Comparison of ENCODE assay signal across 11 cellular contexts in the genomic region with DNA sequence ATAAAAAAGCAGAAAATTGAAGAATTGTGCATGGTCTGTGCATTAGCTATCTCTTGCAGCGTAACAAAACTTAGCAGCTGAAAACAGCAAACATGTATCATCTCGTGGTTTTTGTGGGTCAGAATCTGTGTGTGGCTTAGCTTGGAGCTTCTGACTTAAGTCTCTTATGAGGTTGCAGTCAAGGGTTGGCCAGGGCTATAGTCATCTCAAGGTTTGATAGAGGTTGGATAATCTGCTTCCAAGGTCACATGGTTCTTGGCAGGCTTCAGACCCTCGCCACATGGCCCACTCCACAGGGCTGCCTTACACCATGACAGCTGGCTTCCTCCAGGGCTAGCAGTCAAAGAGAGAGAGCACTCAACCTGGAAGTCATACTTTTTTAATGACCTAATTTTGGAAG. TPM values are rescaled to one million over a fixed set of nuclear protein-coding genes. Genes with fewer than 3 reads are reported as not detected.
DNase-seq lines count a peak whose midpoint lies in the region; ATAC-seq and TF ChIP-seq lines count a peak whose summit lies in the region.
"Had no signal": no experiment of that assay in that cellular context is flagged by ENCODE, and none has a peak within 500 bp of the region (broad histone marks: within the 10 kb centered on the region; RNA-seq: fewer than 3 reads in every experiment).

No MANE protein-coding gene starts in this region.

- H3K9me3 Mint-ChIP-seq in central memory CD8-positive, alpha-beta T cell: no peaks in the 10 kb centered on the region
- H3K9me3 Mint-ChIP-seq in stimulated activated naive CD8-positive, alpha-beta T cell treated with anti-CD3 and anti-CD28 coated beads, Interleukin-15, amount 100 ng/mL, for 72 hours: no peaks in the 10 kb centered on the region

- ATAC-seq in left cardiac atrium (no peak), HG02973 (IDR thresholded peaks at IDR 0.05; ENCODE audit: unreplicated experiment) (no peak)
- no peak for ATAC-seq in central memory CD8-positive, alpha-beta T cell (replicated peaks; ENCODE audit: extremely low read depth, poor library complexity, severe bottlenecking)
- peak; percentile 98 for ATAC-seq in stimulated activated naive CD8-positive, alpha-beta T cell treated with anti-CD3 and anti-CD28 coated beads, Interleukin-15, amount 100 ng/mL, for 72 hours

- H3K4me3 ChIP-seq in left ventricle myocardium inferior: no peak overlapping the region
- H3K4me3 ChIP-seq: sigmoid colon had no signal

- no peaks in the 10 kb centered on the region for H3K27me3 Mint-ChIP-seq in central memory CD8-positive, alpha-beta T cell
- no peaks in the 10 kb centered on the region for H3K27me3 Mint-ChIP-seq in stimulated activated naive CD8-positive, alpha-beta T cell treated with anti-CD3 and anti-CD28 coated beads, Interleukin-15, amount 100 ng/mL, for 72 hours

- H3K36me3 ChIP-seq in left ventricle myocardium inferior: no peaks in the 10 kb centered on the region
- H3K36me3 ChIP-seq: sigmoid colon had no signal

- no peak overlapping the region for H3K4me3 Mint-ChIP-seq in central memory CD8-positive, alpha-beta T cell
- H3K4me3 Mint-ChIP-seq in stimulated activated naive CD8-positive, alpha-beta T cell treated with anti-CD3 and anti-CD28 coated beads, Interleukin-15, amount 100 ng/mL, for 72 hours: no peak overlapping the region

- H3K27ac Mint-ChIP-seq in central memory CD8-positive, alpha-beta T cell (ENCODE audit: low read depth): peak overlapping the region; percentile 22
- peak overlapping the region in 1 of 2 donors; percentile 68 for H3K27ac Mint-ChIP-seq in stimulated activated naive CD8-positive, alpha-beta T cell treated with anti-CD3 and anti-CD28 coated beads, Interleukin-15, amount 100 ng/mL, for 72 hours

- DNase-seq in left ventricle myocardium inferior: no peak
- no peak for DNase-seq in left cardiac atrium
- peak; percentile 7 for DNase-seq in NCI-H69 (lab: John Stamatoyannopoulos, UW)
- DNase-seq in central memory CD8-positive, alpha-beta T cell (ENCODE audit: low spot score in 2 of 2): no peak
- DNase-seq in stimulated activated naive CD8-positive, alpha-beta T cell treated with anti-CD3 and anti-CD28 coated beads, Interleukin-15, amount 100 ng/mL, for 72 hours: peak; percentile 18 to 46
- DNase-seq in SIG-M5 treated with dmso at 0.1 percent for 504 hours (lab: John Stamatoyannopoulos, UW; ENCODE audit: unreplicated experiment): no peak
- no peak for DNase-seq in NCI-H2081 (lab: John Stamatoyannopoulos, UW)
- DNase-seq: activated effector memory CD4-positive, alpha-beta T cell treated with anti-CD3 and anti-CD28 coated beads, Interleukin-2, amount 50 U/mL, for 16 hours; islet precursor cell; sigmoid colon had no signal

- H3K4me1 ChIP-seq in left ventricle myocardium inferior: peaks cover 25% of the 10 kb centered on the region

- no peaks in the 10 kb centered on the region for H3K27me3 ChIP-seq in left ventricle myocardium inferior (ENCODE audit: low read depth)
- H3K27me3 ChIP-seq: sigmoid colon had no signal

- H3K4me1 Mint-ChIP-seq in central memory CD8-positive, alpha-beta T cell: peaks cover 43% of the 10 kb centered on the region
- peaks cover 51% of the 10 kb centered on the region for H3K4me1 Mint-ChIP-seq in stimulated activated naive CD8-positive, alpha-beta T cell treated with anti-CD3 and anti-CD28 coated beads, Interleukin-15, amount 100 ng/mL, for 72 hours

- H3K36me3 Mint-ChIP-seq in central memory CD8-positive, alpha-beta T cell (ENCODE audit: insufficient read depth): peaks cover 4% of the 10 kb centered on the region

- intact Hi-C loops in left ventricle myocardium inferior (cut with micrococcal nuclease): no loop called here
- intact Hi-C loops in left cardiac atrium (cut with DNase I): loop anchor here in 1 of 2 donors (5.0 kb wide), 1 partner anchor 35 kb away; a partner anchor contains a TSS

- TF ChIP-seq CTCF in left ventricle myocardium inferior (IDR thresholded peaks at IDR 0.05; ENCODE audit: borderline replicate concordance): no peak

- H3K9me3 ChIP-seq in left ventricle myocardium inferior (replicated peaks): no peaks in the 10 kb centered on the region
- H3K9me3 ChIP-seq: sigmoid colon had no signal

- H3K27ac ChIP-seq in left ventricle myocardium inferior (replicated peaks): peak overlapping the region; percentile 9
- H3K27ac ChIP-seq: sigmoid colon had no signal

RNA-seq across cellular contexts. Expression of a gene that starts 35.9 kb away (rescaled TPM):
- 18.9 TPM for total RNA-seq in left ventricle myocardium inferior
- 10 to 100 TPM; 17.0 to 18.3 TPM for total RNA-seq in left cardiac atrium

RNA-seq across cellular contexts. Expression of a gene that starts 36.1 kb away (rescaled TPM):
- 18.3 TPM for total RNA-seq in left ventricle myocardium inferior
- total RNA-seq in left cardiac atrium: 10 to 100 TPM; 10.7 to 12.9 TPM

Comparison
In these comparisons a context has a peak if more than half of its experiments do, and no peak if none do; other contexts are left out.
1. DNase-seq: peak in NCI-H69 (single experiment) and stimulated activated naive CD8-positive, alpha-beta T cell treated with anti-CD3 and anti-CD28 coated beads, Interleukin-15, amount 100 ng/mL, for 72 hours (2 of 2); none in left ventricle myocardium inferior (single experiment), left cardiac atrium (single experiment), central memory CD8-positive, alpha-beta T cell (0 of 2), SIG-M5 treated with dmso at 0.1 percent for 504 hours (single experiment) and NCI-H2081 (0 of 2).